ENCODE assay signal across 9 cellular contexts in genomic region chr19:51259348-51260245, GRCh38. TPM values are rescaled to one million over a fixed set of nuclear protein-coding genes. Genes with fewer than 3 reads are reported as not detected.
DNase-seq lines count a peak whose midpoint lies in the region; ATAC-seq, FAIRE-seq and TF ChIP-seq lines count a peak whose summit lies in the region.
"Had no signal": no experiment of that assay in that cellular context is flagged by ENCODE, and none has a peak within 500 bp of the region (broad histone marks: within the 10 kb centered on the region; RNA-seq: fewer than 3 reads in every experiment).

No MANE protein-coding gene starts in this region.

- no peaks in the 10 kb centered on the region for H3K36me3 ChIP-seq in WERI-Rb-1
- no peaks in the 10 kb centered on the region for H3K36me3 ChIP-seq in pancreas
- H3K36me3 ChIP-seq in stomach = no peaks in the 10 kb centered on the region

- TF ChIP-seq POLR2A in stomach (IDR thresholded peaks at IDR 0.05) = no peak

- H3K4me1 ChIP-seq in pancreas (no peaks in the 10 kb centered on the region), stomach (no peaks in the 10 kb centered on the region)

- H3K27ac ChIP-seq in WERI-Rb-1 (no peak overlapping the region), pancreas (no peak overlapping the region), stomach (no peak overlapping the region)

- H3K4me3 ChIP-seq in WERI-Rb-1 (ENCODE audit: low read depth, low read length) (no peak overlapping the region), epithelial cell of esophagus (ENCODE audit: low read length) (no peak overlapping the region), pancreas (no peak overlapping the region), stomach (no peak overlapping the region)

- TF ChIP-seq CTCF in WERI-Rb-1 (IDR thresholded peaks at IDR 0.05; ENCODE audit: low read depth, low read length) = peak; percentile 62
- TF ChIP-seq CTCF in epithelial cell of esophagus (IDR thresholded peaks at IDR 0.05; ENCODE audit: insufficient read depth, low read depth, low read length, missing control alignments) = peak; percentile 63
- peak; percentile 25 to 49 (median 38) for TF ChIP-seq CTCF in pancreas (IDR thresholded peaks at IDR 0.05)
- peak in 3 of 7 experiments; percentile 14 to 34 (median 23) for TF ChIP-seq CTCF in stomach (IDR thresholded peaks at IDR 0.05)

- intact Hi-C loops in pancreas (cut with DNase I) = no loop called here
- intact Hi-C loops in stomach (cut with DNase I; ENCODE audit: low total_unique reads) = no loop called here

- WGBS in pancreas, 2 donors = 20 to 25% methylated on average over 5 of the region's 5 CpGs
- 23 to 33% (median 32%) methylated on average over 5 of the region's 5 CpGs for WGBS in stomach, 5 donors

- DNase-seq in NCI-H2171 treated with DMSO at 0.1 percent for 48 hours (lab: John Stamatoyannopoulos, UW) = peak; percentile 5
- DNase-seq in NCI-H2171 (lab: John Stamatoyannopoulos, UW) = no peak
- peak; percentile 14 for DNase-seq in LHCN-M2 (ENCODE audit: low read depth)
- DNase-seq in WERI-Rb-1 = peak; percentile 25
- peak; percentile 24 for DNase-seq in epithelial cell of esophagus (ENCODE audit: low read depth)
- DNase-seq in pancreas = peak in 1 of 6 donors; percentile 19
- no peak for DNase-seq in stomach

- FAIRE-seq in pancreas (lab: Jason Lieb, UNC) = no peak

- no peak for TF ChIP-seq EP300 in stomach (IDR thresholded peaks at IDR 0.05)

- ATAC-seq in pancreas (peak in 2 of 4 donors; percentile 51 to 68), GM18873 (IDR thresholded peaks at IDR 0.05; ENCODE audit: low FRiP score, unreplicated experiment) (no peak)

- H3K9me3 ChIP-seq in WERI-Rb-1 (ENCODE audit: severe bottlenecking) (no peaks in the 10 kb centered on the region), pancreas (no peaks in the 10 kb centered on the region), stomach (no peaks in the 10 kb centered on the region)

- H3K27me3 ChIP-seq in WERI-Rb-1 (ENCODE audit: insufficient read depth, low read depth, severe bottlenecking) = peaks cover 82% of the 10 kb centered on the region
- peaks cover 0 to 19% (median 4%) of the 10 kb centered on the region in 4 donors for H3K27me3 ChIP-seq in pancreas
- H3K27me3 ChIP-seq in stomach = peaks cover 0 to 17% (median 0%) of the 10 kb centered on the region in 3 donors

RNA-seq across cellular contexts. Expression of gene SIGLECL1, which starts 8.7 kb away (rescaled TPM):
- total RNA-seq in LHCN-M2 (2014; rRNA removed) = not detected in 2 replicates
- not detected for polyA plus RNA-seq in LHCN-M2 (2012)
- total RNA-seq in pancreas = not detected
- not detected for polyA plus RNA-seq in pancreas
- not detected for total RNA-seq in stomach
- not detected for polyA plus RNA-seq in stomach
- total RNA-seq: subcutaneous adipose tissue had no signal

RNA-seq across cellular contexts. Expression of gene CD33, which starts 34.7 kb away (rescaled TPM):
- 0.11 and 1.3 TPM in 2 replicates for total RNA-seq in LHCN-M2 (2014; rRNA removed)
- 0.09 TPM for polyA plus RNA-seq in LHCN-M2 (2012)
- 1 to 10 TPM in 3 of 6 donors, under 1 TPM in 3; 0.28 to 6.3 (median 1.5) TPM for total RNA-seq in pancreas
- polyA plus RNA-seq in pancreas = under 1 TPM; 0.61 to 0.75 TPM
- total RNA-seq in stomach = 1 to 10 TPM in 2 of 5 donors, not detected in 3; 3.7 to 4.8 TPM
- polyA plus RNA-seq in stomach = 1 to 10 TPM; 1.7 to 3.0 (median 1.7) TPM

RNA-seq across cellular contexts. Expression of gene IGLON5, which starts 51.8 kb away (rescaled TPM):
- total RNA-seq in LHCN-M2 (2014; rRNA removed) (not detected in 2 replicates), pancreas (under 1 TPM in 2 of 6 donors, not detected in 4; 0.06 to 0.09 TPM), stomach (under 1 TPM in 1 of 5 donors, not detected in 4; 0.18 TPM)
- polyA plus RNA-seq in LHCN-M2 (2012) = 0.02 TPM
- polyA plus RNA-seq in pancreas (under 1 TPM; 0.07 to 0.08 TPM), stomach (under 1 TPM in 1 of 3 donors, not detected in 2; 0.13 TPM)

Comparison
In these comparisons a context has a peak if more than half of its experiments do, and no peak if none do; other contexts are left out.
1. DNase-seq: peak in NCI-H2171 treated with DMSO at 0.1 percent for 48 hours (single experiment), LHCN-M2 (single experiment), WERI-Rb-1 (single experiment) and epithelial cell of esophagus (single experiment); none in NCI-H2171 (single experiment) and stomach (single experiment).